In the genomic region with DNA sequence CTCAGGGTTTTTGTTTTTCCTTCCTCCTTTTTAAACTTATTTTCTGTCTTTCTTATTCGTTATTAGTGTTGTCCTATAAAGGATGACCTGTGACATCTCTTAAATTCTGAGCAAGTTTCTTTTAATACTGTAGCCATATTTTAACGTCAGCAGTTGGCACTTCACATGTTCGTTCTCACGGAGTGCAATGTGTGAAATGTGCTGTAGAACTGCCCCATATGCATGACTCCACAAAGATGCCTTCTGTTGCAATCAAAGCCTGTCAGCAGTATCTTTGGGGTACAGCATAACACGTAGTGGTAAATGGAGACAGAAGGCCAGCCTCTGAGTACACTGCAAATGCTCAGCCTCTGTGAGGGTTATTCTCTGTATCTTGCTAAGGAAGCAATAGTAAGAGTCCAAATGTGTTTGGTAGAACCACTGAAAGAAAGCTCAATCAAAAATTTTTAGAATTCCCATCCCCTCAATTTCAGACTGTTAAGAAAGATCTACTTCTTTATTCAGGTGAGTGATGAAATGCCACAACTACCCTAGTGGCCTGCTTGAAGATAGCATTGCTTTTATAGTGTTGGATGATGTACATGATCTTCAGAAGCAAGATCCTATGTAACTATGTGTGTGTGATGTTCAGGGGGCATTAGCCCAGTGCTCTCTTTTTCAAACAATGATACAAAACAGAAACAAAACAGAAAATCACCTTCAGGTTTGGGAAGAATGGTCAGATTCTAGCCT, we compare ENCODE assay signal across 1 cellular context.
TF ChIP-seq lines count a peak whose summit lies in the region.

No MANE protein-coding gene starts in this region.

TF ChIP-seq in H1, 55 proteins besides CTCF, POLR2A, EP300 and RAD21:
- no peak for TF ChIP-seq YY1 (IDR thresholded peaks at IDR 0.05; ENCODE audit: low read depth, low read length)
- no peak for TF ChIP-seq NANOG (IDR thresholded peaks at IDR 0.05; ENCODE audit: insufficient read depth, low read depth, low read length, poor library complexity, severe bottlenecking)
- TF ChIP-seq CBX5 (IDR thresholded peaks at IDR 0.05; ENCODE audit: low read depth, low read length): no peak
- no peak for TF ChIP-seq SAP30 (IDR thresholded peaks at IDR 0.05; ENCODE audit: insufficient read depth, insufficient replicate concordance, low read length)
- TF ChIP-seq, protein P1, sequence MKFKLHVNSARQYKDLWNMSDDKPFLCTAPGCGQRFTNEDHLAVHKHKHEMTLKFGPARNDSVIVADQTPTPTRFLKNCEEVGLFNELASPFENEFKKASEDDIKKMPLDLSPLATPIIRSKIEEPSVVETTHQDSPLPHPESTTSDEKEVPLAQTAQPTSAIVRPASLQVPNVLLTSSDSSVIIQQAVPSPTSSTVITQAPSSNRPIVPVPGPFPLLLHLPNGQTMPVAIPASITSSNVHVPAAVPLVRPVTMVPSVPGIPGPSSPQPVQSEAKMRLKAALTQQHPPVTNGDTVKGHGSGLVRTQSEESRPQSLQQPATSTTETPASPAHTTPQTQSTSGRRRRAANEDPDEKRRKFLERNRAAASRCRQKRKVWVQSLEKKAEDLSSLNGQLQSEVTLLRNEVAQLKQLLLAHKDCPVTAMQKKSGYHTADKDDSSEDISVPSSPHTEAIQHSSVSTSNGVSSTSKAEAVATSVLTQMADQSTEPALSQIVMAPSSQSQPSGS (IDR thresholded peaks at IDR 0.05; ENCODE audit: low read length): no peak
- TF ChIP-seq SIN3A (conservative IDR thresholded peaks at IDR 0.05 in 1 of 2, IDR thresholded peaks at IDR 0.05 in 1 of 2; ENCODE audit: low read depth in 1 of 2, low read length in 2 of 2): no peak
- TF ChIP-seq PHF8 (conservative IDR thresholded peaks at IDR 0.05; ENCODE audit: low read depth, low read length): no peak
- no peak for TF ChIP-seq HDAC2 (IDR thresholded peaks at IDR 0.05; ENCODE audit: borderline replicate concordance in 1 of 2, low read depth in 2 of 2, low read length in 2 of 2)
- TF ChIP-seq ZNF274 (IDR thresholded peaks at IDR 0.05; ENCODE audit: borderline replicate concordance, extremely low read depth, low read length): no peak
